In the genomic region with DNA sequence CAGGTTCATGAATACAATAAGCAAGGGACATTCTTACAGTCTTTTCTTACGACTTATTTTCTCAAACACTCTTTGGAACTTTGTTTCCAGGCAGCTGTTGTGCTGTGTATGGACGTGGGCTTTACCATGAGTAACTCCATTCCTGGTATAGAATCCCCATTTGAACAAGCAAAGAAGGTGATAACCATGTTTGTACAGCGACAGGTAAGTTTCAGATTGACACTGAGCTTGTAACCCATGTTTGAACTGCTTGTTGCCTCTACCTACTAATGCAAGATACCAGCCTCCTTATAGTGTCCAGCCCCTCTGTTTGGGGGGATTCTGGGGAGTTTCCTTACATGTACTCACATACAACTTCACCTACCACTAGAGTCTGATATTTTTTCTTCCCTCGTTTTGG, we compare ENCODE assay signal across 10 cellular contexts. TPM values are rescaled to one million over a fixed set of nuclear protein-coding genes. Genes with fewer than 3 reads are reported as not detected.
DNase-seq lines count a peak whose midpoint lies in the region; ATAC-seq and TF ChIP-seq lines count a peak whose summit lies in the region.
"Had no signal": no experiment of that assay in that cellular context is flagged by ENCODE, and none has a peak within 500 bp of the region (broad histone marks: within the 10 kb centered on the region; RNA-seq: fewer than 3 reads in every experiment).

No MANE protein-coding gene starts in this region.

- H3K27ac Mint-ChIP-seq in CD8-positive, alpha-beta T cell, result peak overlapping the region; percentile 52
- H3K27ac Mint-ChIP-seq in HFFc6, result peak overlapping the region; percentile 49
- H3K27ac Mint-ChIP-seq in activated T-helper 1 cell treated with anti-CD3 and anti-CD28 coated beads, Interleukin-12 subunit alpha, Interleukin-12 subunit beta, Interleukin-2, Interleukin-4 antibody, amounts not matched to agents 30 ng/mL and 10 ng/mL and 1 ng/mL, durations not matched to agents 14 hours and 24 hours and 36 hours, result peak overlapping the region; percentile 79
- peak overlapping the region; percentile 98 to 100 for H3K27ac Mint-ChIP-seq in natural killer cell treated with Interleukin-12 subunit alpha and Interleukin-12 subunit beta and Interleukin-15 and Interleukin-18, amount 100 ng/mL, for 72 hours

- H3K36me3 ChIP-seq in CD8-positive, alpha-beta T cell (ENCODE audit: insufficient read depth, low read length), result peaks cover 48% of the 10 kb centered on the region
- no peaks in the 10 kb centered on the region for H3K36me3 ChIP-seq in breast epithelium

- intact Hi-C loops in CD8-positive, alpha-beta T cell (cut with DNase I, micrococcal nuclease), result no loop called here
- intact Hi-C loops in activated T-helper 1 cell treated with anti-CD3 and anti-CD28 coated beads, Interleukin-12 subunit alpha, Interleukin-12 subunit beta, Interleukin-2, Interleukin-4 antibody, amounts not matched to agents 30 ng/mL and 10 ng/mL and 1 ng/mL, durations not matched to agents 14 hours and 24 hours and 36 hours (cut with micrococcal nuclease), result no loop called here
- intact Hi-C loops in breast epithelium (cut with DNase I; ENCODE audit: low total_unique reads), result no loop called here

- no peak for TF ChIP-seq CTCF in CD8-positive, alpha-beta T cell (IDR thresholded peaks at IDR 0.05)
- TF ChIP-seq CTCF in HFFc6 (IDR thresholded peaks at IDR 0.05) (no peak), GM10248 (IDR thresholded peaks at IDR 0.05; ENCODE audit: control extremely low read depth, extremely low read depth, low read depth, missing control alignments) (no peak), breast epithelium (IDR thresholded peaks at IDR 0.05) (no peak)

- H3K36me3 Mint-ChIP-seq in CD8-positive, alpha-beta T cell, result peaks cover 82% of the 10 kb centered on the region
- H3K36me3 Mint-ChIP-seq in HFFc6 (ENCODE audit: low read depth), result peaks cover 79% of the 10 kb centered on the region
- peaks cover 71% of the 10 kb centered on the region for H3K36me3 Mint-ChIP-seq in activated T-helper 1 cell treated with anti-CD3 and anti-CD28 coated beads, Interleukin-12 subunit alpha, Interleukin-12 subunit beta, Interleukin-2, Interleukin-4 antibody, amounts not matched to agents 30 ng/mL and 10 ng/mL and 1 ng/mL, durations not matched to agents 14 hours and 24 hours and 36 hours (ENCODE audit: low read depth)
- H3K36me3 Mint-ChIP-seq in natural killer cell treated with Interleukin-12 subunit alpha and Interleukin-12 subunit beta and Interleukin-15 and Interleukin-18, amount 100 ng/mL, for 72 hours, result peaks cover 76% of the 10 kb centered on the region

- no peak for TF ChIP-seq POLR2A in breast epithelium (IDR thresholded peaks at IDR 0.05)

- peaks cover 82% of the 10 kb centered on the region for H3K4me1 Mint-ChIP-seq in CD8-positive, alpha-beta T cell (ENCODE audit: low read depth)
- peaks cover 89% of the 10 kb centered on the region for H3K4me1 Mint-ChIP-seq in HFFc6 (ENCODE audit: low read depth)
- H3K4me1 Mint-ChIP-seq in activated T-helper 1 cell treated with anti-CD3 and anti-CD28 coated beads, Interleukin-12 subunit alpha, Interleukin-12 subunit beta, Interleukin-2, Interleukin-4 antibody, amounts not matched to agents 30 ng/mL and 10 ng/mL and 1 ng/mL, durations not matched to agents 14 hours and 24 hours and 36 hours (ENCODE audit: low read depth), result peaks cover 81% of the 10 kb centered on the region
- peaks cover 69 to 80% of the 10 kb centered on the region in 2 donors for H3K4me1 Mint-ChIP-seq in natural killer cell treated with Interleukin-12 subunit alpha and Interleukin-12 subunit beta and Interleukin-15 and Interleukin-18, amount 100 ng/mL, for 72 hours (ENCODE audit: low read depth in 2 of 2)

- no peaks in the 10 kb centered on the region for H3K27me3 Mint-ChIP-seq in CD8-positive, alpha-beta T cell (ENCODE audit: low read depth)
- peaks cover 2% of the 10 kb centered on the region; the same call in 1 of the 2 replicates for H3K27me3 Mint-ChIP-seq in HFFc6 (ENCODE audit: insufficient read depth)
- H3K27me3 Mint-ChIP-seq in activated T-helper 1 cell treated with anti-CD3 and anti-CD28 coated beads, Interleukin-12 subunit alpha, Interleukin-12 subunit beta, Interleukin-2, Interleukin-4 antibody, amounts not matched to agents 30 ng/mL and 10 ng/mL and 1 ng/mL, durations not matched to agents 14 hours and 24 hours and 36 hours (ENCODE audit: insufficient read depth), result no peaks in the 10 kb centered on the region
- no peaks in the 10 kb centered on the region for H3K27me3 Mint-ChIP-seq in natural killer cell treated with Interleukin-12 subunit alpha and Interleukin-12 subunit beta and Interleukin-15 and Interleukin-18, amount 100 ng/mL, for 72 hours

- peak overlapping the region; percentile 5 for H3K4me3 Mint-ChIP-seq in CD8-positive, alpha-beta T cell
- H3K4me3 Mint-ChIP-seq in HFFc6, result no peak overlapping the region
- peak overlapping the region; percentile 51 for H3K4me3 Mint-ChIP-seq in activated T-helper 1 cell treated with anti-CD3 and anti-CD28 coated beads, Interleukin-12 subunit alpha, Interleukin-12 subunit beta, Interleukin-2, Interleukin-4 antibody, amounts not matched to agents 30 ng/mL and 10 ng/mL and 1 ng/mL, durations not matched to agents 14 hours and 24 hours and 36 hours
- peak overlapping the region; percentile 97 for H3K4me3 Mint-ChIP-seq in natural killer cell treated with Interleukin-12 subunit alpha and Interleukin-12 subunit beta and Interleukin-15 and Interleukin-18, amount 100 ng/mL, for 72 hours

- H3K27ac ChIP-seq in CD8-positive, alpha-beta T cell (ENCODE audit: low read depth, low read length), result no peak overlapping the region
- H3K27ac ChIP-seq in breast epithelium, result no peak overlapping the region
- H3K27ac ChIP-seq: suprapubic skin had no signal

- POLR2A ChIA-PET in CD8-positive, alpha-beta T cell (lab: Charles Lee), result no interaction called here
- POLR2A ChIA-PET in GM10248 (lab: Yijun Ruan, JAX), result interaction anchor here (1.2 kb wide), 1 partner anchor 11 kb away, joined by 3 read pairs; no protein-coding TSS in a partner anchor

- DNase-seq in CD8-positive, alpha-beta T cell, result no peak
- DNase-seq in HFFc6, result no peak
- no peak for DNase-seq in activated T-helper 1 cell treated with anti-CD3 and anti-CD28 coated beads, Interleukin-12 subunit alpha, Interleukin-12 subunit beta, Interleukin-2, Interleukin-4 antibody, amounts not matched to agents 30 ng/mL and 10 ng/mL and 1 ng/mL, durations not matched to agents 14 hours and 24 hours and 36 hours (ENCODE audit: low spot score)
- DNase-seq in natural killer cell treated with Interleukin-12 subunit alpha and Interleukin-12 subunit beta and Interleukin-15 and Interleukin-18, amount 100 ng/mL, for 72 hours (ENCODE audit: low spot score), result no peak
- no peak for DNase-seq in GM10248 (ENCODE audit: extremely low spot score)
- no peak for DNase-seq in NCI-H2196 treated with DMSO at 0.1 percent for 48 hours (lab: John Stamatoyannopoulos, UW; ENCODE audit: unreplicated experiment)
- no peak for DNase-seq in breast epithelium (ENCODE audit: low spot score in 2 of 2)
- DNase-seq: mucosa of descending colon, NCI-H345 had no signal

- ATAC-seq in CD8-positive, alpha-beta T cell, result no peak
- ATAC-seq in natural killer cell treated with Interleukin-12 subunit alpha and Interleukin-12 subunit beta and Interleukin-15 and Interleukin-18, amount 100 ng/mL, for 72 hours, result no peak
- ATAC-seq: mucosa of descending colon had no signal

- no peaks in the 10 kb centered on the region for H3K9me3 ChIP-seq in CD8-positive, alpha-beta T cell (ENCODE audit: low read length)
- no peaks in the 10 kb centered on the region for H3K9me3 ChIP-seq in breast epithelium
- H3K9me3 ChIP-seq: mucosa of descending colon, suprapubic skin had no signal

- no peaks in the 10 kb centered on the region for H3K27me3 ChIP-seq in CD8-positive, alpha-beta T cell (ENCODE audit: insufficient read depth, low read length)
- no peaks in the 10 kb centered on the region for H3K27me3 ChIP-seq in breast epithelium
- H3K27me3 ChIP-seq: suprapubic skin had no signal

- CTCF ChIA-PET in CD8-positive, alpha-beta T cell (lab: Charles Lee), result interaction anchor here (0.6 to 2.8 kb wide), 4 partner anchors 9 to 89 kb away, joined by 3 to 16 read pairs (median 4); no protein-coding TSS in a partner anchor
- CTCF ChIA-PET in GM10248 (lab: Yijun Ruan, JAX), result interaction anchor here (0.9 to 5.4 kb wide), 14 partner anchors 9 to 302 kb away, joined by 3 to 32 read pairs (median 4); no protein-coding TSS in a partner anchor

- H3K4me3 ChIP-seq in CD8-positive, alpha-beta T cell (ENCODE audit: low read depth, low read length), result no peak overlapping the region
- no peak overlapping the region for H3K4me3 ChIP-seq in breast epithelium
- H3K4me3 ChIP-seq: mucosa of descending colon, suprapubic skin had no signal

- H3K9me3 Mint-ChIP-seq in CD8-positive, alpha-beta T cell, result no peaks in the 10 kb centered on the region
- no peaks in the 10 kb centered on the region for H3K9me3 Mint-ChIP-seq in HFFc6
- no peaks in the 10 kb centered on the region for H3K9me3 Mint-ChIP-seq in activated T-helper 1 cell treated with anti-CD3 and anti-CD28 coated beads, Interleukin-12 subunit alpha, Interleukin-12 subunit beta, Interleukin-2, Interleukin-4 antibody, amounts not matched to agents 30 ng/mL and 10 ng/mL and 1 ng/mL, durations not matched to agents 14 hours and 24 hours and 36 hours
- no peaks in the 10 kb centered on the region for H3K9me3 Mint-ChIP-seq in natural killer cell treated with Interleukin-12 subunit alpha and Interleukin-12 subunit beta and Interleukin-15 and Interleukin-18, amount 100 ng/mL, for 72 hours

- peaks cover 76% of the 10 kb centered on the region for H3K4me1 ChIP-seq in CD8-positive, alpha-beta T cell (ENCODE audit: insufficient read depth, low read length)
- peaks cover 0 to 31% of the 10 kb centered on the region in 2 donors for H3K4me1 ChIP-seq in breast epithelium

RNA-seq across cellular contexts. Expression of a gene that starts 3.8 kb away (rescaled TPM):
- total RNA-seq in CD8-positive, alpha-beta T cell, result 100 to 1,000 TPM; 120 to 125 TPM
- total RNA-seq in HFFc6 (2021; fragmentation: NEBNext Ultra II Directional; extraction: Animal tissue kit (Norgen Biotek cat#: 25700)), result 100 to 1,000 TPM; 291 to 372 (median 352) TPM
- total RNA-seq in activated T-helper 1 cell treated with anti-CD3 and anti-CD28 coated beads, Interleukin-12 subunit alpha, Interleukin-12 subunit beta, Interleukin-2, Interleukin-4 antibody, amounts not matched to agents 30 ng/mL and 10 ng/mL and 1 ng/mL, durations not matched to agents 14 hours and 24 hours and 36 hours, result 430 and 484 TPM in 2 replicates
- total RNA-seq in natural killer cell treated with Interleukin-12 subunit alpha and Interleukin-12 subunit beta and Interleukin-15 and Interleukin-18, amount 100 ng/mL, for 72 hours, result 100 to 1,000 TPM; 454 to 500 TPM
- 100 to 1,000 TPM; 134 to 227 (median 188) TPM for total RNA-seq in breast epithelium

RNA-seq across cellular contexts. Expression of a gene that starts 31.2 kb away (rescaled TPM):
- not detected for total RNA-seq in CD8-positive, alpha-beta T cell
- under 1 TPM in 3 of 6 experiments, not detected in 3; 0.09 to 0.25 (median 0.13) TPM for total RNA-seq in HFFc6 (2021; fragmentation: NEBNext Ultra II Directional; extraction: Animal tissue kit (Norgen Biotek cat#: 25700))
- total RNA-seq in activated T-helper 1 cell treated with anti-CD3 and anti-CD28 coated beads, Interleukin-12 subunit alpha, Interleukin-12 subunit beta, Interleukin-2, Interleukin-4 antibody, amounts not matched to agents 30 ng/mL and 10 ng/mL and 1 ng/mL, durations not matched to agents 14 hours and 24 hours and 36 hours, result 0.93 and 2.2 TPM in 2 replicates
- 1 to 10 TPM in 1 of 2 donors, under 1 TPM in 1; 0.56 to 1.9 TPM for total RNA-seq in natural killer cell treated with Interleukin-12 subunit alpha and Interleukin-12 subunit beta and Interleukin-15 and Interleukin-18, amount 100 ng/mL, for 72 hours
- 1 to 10 TPM in 1 of 3 donors, under 1 TPM in 1, not detected in 1; 0.29 to 1.3 TPM for total RNA-seq in breast epithelium

RNA-seq across cellular contexts. Expression of a gene that starts 31.3 kb away (rescaled TPM):
- 1 to 10 TPM; 5.9 to 6.4 TPM for total RNA-seq in CD8-positive, alpha-beta T cell
- total RNA-seq in HFFc6 (2021; fragmentation: NEBNext Ultra II Directional; extraction: Animal tissue kit (Norgen Biotek cat#: 25700)), result 1 to 10 TPM; 4.9 to 7.5 (median 6.4) TPM
- total RNA-seq in activated T-helper 1 cell treated with anti-CD3 and anti-CD28 coated beads, Interleukin-12 subunit alpha, Interleukin-12 subunit beta, Interleukin-2, Interleukin-4 antibody, amounts not matched to agents 30 ng/mL and 10 ng/mL and 1 ng/mL, durations not matched to agents 14 hours and 24 hours and 36 hours, result 14.0 and 17.6 TPM in 2 replicates
- 10 to 100 TPM; 10.5 to 16.1 TPM for total RNA-seq in natural killer cell treated with Interleukin-12 subunit alpha and Interleukin-12 subunit beta and Interleukin-15 and Interleukin-18, amount 100 ng/mL, for 72 hours
- 10 to 100 TPM in 2 of 3 donors, 1 to 10 TPM in 1; 6.3 to 62.7 (median 10.2) TPM for total RNA-seq in breast epithelium

Comparison
In these comparisons a context has a peak if more than half of its experiments do, and no peak if none do; other contexts are left out.
1. H3K27ac Mint-ChIP-seq: peak in every context shown above with its lines; median percentile 99 in natural killer cell treated with Interleukin-12 subunit alpha and Interleukin-12 subunit beta and Interleukin-15 and Interleukin-18, amount 100 ng/mL, for 72 hours; 79 in activated T-helper 1 cell treated with anti-CD3 and anti-CD28 coated beads, Interleukin-12 subunit alpha, Interleukin-12 subunit beta, Interleukin-2, Interleukin-4 antibody, amounts not matched to agents 30 ng/mL and 10 ng/mL and 1 ng/mL, durations not matched to agents 14 hours and 24 hours and 36 hours; 52 in CD8-positive, alpha-beta T cell; 49 in HFFc6.